Comparison of ENCODE assay signal across 9 cellular contexts in genomic region chr22:38270091-38270972, GRCh38. TPM values are rescaled to one million over a fixed set of nuclear protein-coding genes. Genes with fewer than 3 reads are reported as not detected.
DNase-seq lines count a peak whose midpoint lies in the region; ATAC-seq, FAIRE-seq and TF ChIP-seq lines count a peak whose summit lies in the region.
"Had no signal": no experiment of that assay in that cellular context is flagged by ENCODE, and none has a peak within 500 bp of the region (broad histone marks: within the 10 kb centered on the region; RNA-seq: fewer than 3 reads in every experiment).

No MANE protein-coding gene starts in this region.

- no peaks in the 10 kb centered on the region for H3K27me3 Mint-ChIP-seq in Calu3 (ENCODE audit: unreplicated experiment)

- WGBS in adrenal gland, 4 donors = 55 to 64% (median 58%) methylated on average over 6 to 13 of the region's 13 CpGs

- CTCF ChIA-PET in Calu3 (lab: Charles Lee) = no interaction called here

- H3K27me3 ChIP-seq in gastrocnemius medialis = no peaks in the 10 kb centered on the region
- no peaks in the 10 kb centered on the region for H3K27me3 ChIP-seq in adrenal gland

- H3K9me3 ChIP-seq in SK-N-MC (ENCODE audit: low read depth, low read length) (no peaks in the 10 kb centered on the region), gastrocnemius medialis (no peaks in the 10 kb centered on the region), kidney (ENCODE audit: control insufficient read depth in 1 of 2, low read length in 2 of 2) (no peaks in the 10 kb centered on the region), adrenal gland (replicated peaks in 1 of 3) (no peaks in the 10 kb centered on the region)

- peaks cover 29% of the 10 kb centered on the region for H3K4me1 Mint-ChIP-seq in Calu3 (ENCODE audit: low read depth, unreplicated experiment)

- in situ Hi-C loops in gastrocnemius medialis (cut with MboI; ENCODE audit: low sequenced_read_pairs in 4 of 4) = loop anchor here in 1 of 4 donors (25.0 kb wide), 1 partner anchor 92 kb away; no protein-coding TSS in a partner anchor

- no peaks in the 10 kb centered on the region for H3K9me3 Mint-ChIP-seq in Calu3 (ENCODE audit: low read depth, unreplicated experiment)

- H3K36me3 Mint-ChIP-seq in Calu3 (ENCODE audit: insufficient read depth, unreplicated experiment) = peaks cover 41% of the 10 kb centered on the region

- H3K27ac Mint-ChIP-seq in Calu3 (ENCODE audit: unreplicated experiment) = peak overlapping the region; percentile 63

- no peak for TF ChIP-seq CTCF in Calu3 (IDR thresholded peaks at IDR 0.05; ENCODE audit: unreplicated experiment)
- no peak for TF ChIP-seq CTCF in fibroblast of villous mesenchyme (IDR thresholded peaks at IDR 0.05; ENCODE audit: insufficient read depth, low read depth, low read length)
- no peak for TF ChIP-seq CTCF in gastrocnemius medialis (IDR thresholded peaks at IDR 0.05 in 4 of 5, conservative IDR thresholded peaks at IDR 0.05 in 1 of 5)
- TF ChIP-seq CTCF in kidney (IDR thresholded peaks at IDR 0.05; ENCODE audit: borderline replicate concordance, extremely low read depth, insufficient read depth) = no peak
- TF ChIP-seq CTCF in adrenal gland (IDR thresholded peaks at IDR 0.05) = no peak

- no peak for FAIRE-seq in kidney (lab: Jason Lieb, UNC)
- FAIRE-seq: GM12891 had no signal

- H3K4me1 ChIP-seq in gastrocnemius medialis (peaks cover 63 to 67% of the 10 kb centered on the region in 2 donors), kidney (ENCODE audit: control insufficient read depth in 1 of 2, insufficient read depth in 1 of 2, low read depth in 1 of 2, low read length in 2 of 2) (peaks cover 21 to 28% of the 10 kb centered on the region in 2 donors), adrenal gland (replicated peaks in 1 of 2) (peaks cover 34 to 61% of the 10 kb centered on the region in 2 donors)

- H3K36me3 ChIP-seq in SK-N-MC (ENCODE audit: insufficient read depth, low read length) (no peaks in the 10 kb centered on the region), gastrocnemius medialis (no peaks in the 10 kb centered on the region), kidney (ENCODE audit: control insufficient read depth in 1 of 2, insufficient read depth in 2 of 2, low read length in 2 of 2) (no peaks in the 10 kb centered on the region), adrenal gland (replicated peaks in 1 of 2) (no peaks in the 10 kb centered on the region)

- intact Hi-C loops in Calu3 (cut with micrococcal nuclease; ENCODE audit: unreplicated experiment) (no loop called here), gastrocnemius medialis (cut with DNase I; ENCODE audit: low total_unique reads) (loop anchor here (5.0 kb wide), 1 partner anchor 68 kb away; the partner anchor contains the start of gene MAFF), kidney (cut with DNase I) (no loop called here), adrenal gland (cut with DNase I) (no loop called here)

- DNase-seq in Calu3 (no peak), SK-N-MC (ENCODE audit: low read depth, low spot score) (no peak), fibroblast of villous mesenchyme (ENCODE audit: low read depth) (peak; percentile 48), gastrocnemius medialis (no peak), kidney (no peak), adrenal gland (no peak)

- ATAC-seq in gastrocnemius medialis (no peak), GM18868 (IDR thresholded peaks at IDR 0.05; ENCODE audit: unreplicated experiment) (no peak), HG02678 (IDR thresholded peaks at IDR 0.05; ENCODE audit: unreplicated experiment) (no peak)

- H3K27ac ChIP-seq in SK-N-MC = peak overlapping the region; percentile 36; the same call in 1 of the 2 replicates
- peak overlapping the region; percentile 91 to 96 (median 96) for H3K27ac ChIP-seq in gastrocnemius medialis
- peak overlapping the region in 1 of 2 donors; percentile 15 for H3K27ac ChIP-seq in kidney (ENCODE audit: low read depth in 2 of 2, low read length in 2 of 2)
- peak overlapping the region in 2 of 5 donors; percentile 91 to 95 for H3K27ac ChIP-seq in adrenal gland

- no peak overlapping the region for H3K4me3 ChIP-seq in SK-N-MC
- peak overlapping the region; percentile 29 for H3K4me3 ChIP-seq in fibroblast of villous mesenchyme (ENCODE audit: low read depth, low read length)
- H3K4me3 ChIP-seq in gastrocnemius medialis = peak overlapping the region in 2 of 4 donors; percentile 29 to 93
- H3K4me3 ChIP-seq in kidney (ENCODE audit: low read length in 2 of 2) = peak overlapping the region in 1 of 2 donors; percentile 12
- H3K4me3 ChIP-seq in adrenal gland = no peak overlapping the region

- BruUV-seq in Calu3 (replicated peaks; lab: Mats Ljungman, UMichigan) = no TSS peak

- TF ChIP-seq POLR2A in gastrocnemius medialis (IDR thresholded peaks at IDR 0.05) (no peak), adrenal gland (IDR thresholded peaks at IDR 0.05) (no peak)

- peak overlapping the region; percentile 94 for H3K4me3 Mint-ChIP-seq in Calu3 (ENCODE audit: low read depth, unreplicated experiment)

- H3K9ac ChIP-seq in SK-N-MC (ENCODE audit: insufficient read length) (peak overlapping the region; percentile 26), kidney (ENCODE audit: low read length in 2 of 2) (peak overlapping the region in 1 of 2 donors; percentile 29)

RNA-seq across cellular contexts. Expression of gene TMEM184B, which starts 2.5 kb away (rescaled TPM):
- total RNA-seq in Calu3 (2022) (113 and 114 TPM in 2 replicates), fibroblast of villous mesenchyme (44.9 and 65.1 TPM in 2 replicates), gastrocnemius medialis (10 to 100 TPM; 25.4 to 40.7 (median 31.2) TPM), kidney (54.1 TPM), adrenal gland (100 to 1,000 TPM in 1 of 8 donors, 10 to 100 TPM in 7; 35.4 to 107 (median 48.9) TPM)
- polyA plus RNA-seq in kidney (ENCODE audit: insufficient read depth, low read depth, low replicate concordance) (22.9 TPM), adrenal gland (10 to 100 TPM; 17.4 to 27.1 (median 23.1) TPM)

RNA-seq across cellular contexts. Expression of gene CSNK1E, which starts 46.9 kb away (rescaled TPM):
- total RNA-seq in Calu3 (2022) = 172 and 178 TPM in 2 replicates
- total RNA-seq in fibroblast of villous mesenchyme = 145 and 161 TPM in 2 replicates
- 10 to 100 TPM; 29.8 to 66.3 (median 40.3) TPM for total RNA-seq in gastrocnemius medialis
- total RNA-seq in kidney = 101 TPM
- polyA plus RNA-seq in kidney (ENCODE audit: insufficient read depth, low read depth, low replicate concordance) = 33.6 TPM
- 100 to 1,000 TPM in 1 of 8 donors, 10 to 100 TPM in 7; 28.4 to 112 (median 73.7) TPM for total RNA-seq in adrenal gland
- polyA plus RNA-seq in adrenal gland = 100 to 1,000 TPM in 1 of 3 donors, 10 to 100 TPM in 2; 49.1 to 142 (median 85.2) TPM
